Comparison of ENCODE assay signal across 8 cellular contexts in the genomic region with DNA sequence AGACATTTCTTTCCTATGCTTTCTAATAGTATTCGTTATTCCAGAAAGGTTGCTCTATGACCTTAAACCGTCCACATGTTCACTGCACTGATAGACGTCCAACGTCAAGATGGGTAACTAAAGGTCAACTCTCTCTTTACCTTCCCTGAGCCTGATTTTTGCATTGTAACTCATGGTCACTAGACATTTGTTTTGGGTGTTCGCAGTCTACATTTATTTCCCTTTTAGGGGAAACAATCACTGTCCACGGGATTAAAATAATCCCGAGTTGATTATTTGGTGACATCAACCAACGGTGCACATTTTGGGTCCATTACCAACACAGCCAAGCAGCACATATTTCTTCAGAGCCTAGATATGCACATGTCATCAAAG. TPM values are rescaled to one million over a fixed set of nuclear protein-coding genes. Genes with fewer than 3 reads are reported as not detected.
A peak's percentile ranks its signal among the peaks of the same experiment; 100 is the strongest.
DNase-seq lines count a peak whose midpoint lies in the region; ATAC-seq, FAIRE-seq and TF ChIP-seq lines count a peak whose summit lies in the region.

No MANE protein-coding gene starts in this region.

- H3K27ac ChIP-seq in effector memory CD4-positive, alpha-beta T cell (ENCODE audit: insufficient read depth, low read length, poor library complexity, severe bottlenecking): peak overlapping the region; percentile 41

- H3K4me1 ChIP-seq in effector memory CD4-positive, alpha-beta T cell (ENCODE audit: control insufficient read depth, insufficient read depth, low read length, poor library complexity, severe bottlenecking): peaks cover 8% of the 10 kb centered on the region

- DNase-seq in MG63 (no peak), nephron progenitor cell (no peak), NCI-H446 treated with DMSO at 0.1 percent for 48 hours (lab: John Stamatoyannopoulos, UW) (no peak), KG1 (lab: John Stamatoyannopoulos, UW) (no peak), urothelium cell line (ENCODE audit: low spot score) (no peak), COLO829 (ENCODE audit: low spot score) (no peak)
- DNase-seq in effector memory CD4-positive, alpha-beta T cell: no peak

- no peaks in the 10 kb centered on the region for H3K9me3 ChIP-seq in MG63
- no peaks in the 10 kb centered on the region for H3K9me3 ChIP-seq in effector memory CD4-positive, alpha-beta T cell (ENCODE audit: control insufficient read depth, low read length)

- H3K36me3 Mint-ChIP-seq in nephron progenitor cell (ENCODE audit: low read depth): no peaks in the 10 kb centered on the region

- H3K4me1 Mint-ChIP-seq in nephron progenitor cell: peaks cover 45% of the 10 kb centered on the region

- no peak overlapping the region for H3K27ac Mint-ChIP-seq in nephron progenitor cell

- peak overlapping the region; percentile 68 for H3K4me3 ChIP-seq in MG63
- H3K4me3 ChIP-seq in effector memory CD4-positive, alpha-beta T cell (ENCODE audit: insufficient read depth, low read depth, low read length, poor library complexity, severe bottlenecking): peak overlapping the region; percentile 86

- ATAC-seq in GM18511 (IDR thresholded peaks at IDR 0.05; ENCODE audit: unreplicated experiment): peak; percentile 16

- no peaks in the 10 kb centered on the region for H3K36me3 ChIP-seq in MG63
- H3K36me3 ChIP-seq in effector memory CD4-positive, alpha-beta T cell (ENCODE audit: control insufficient read depth, insufficient read depth, low read length): no peaks in the 10 kb centered on the region

- H3K9me3 Mint-ChIP-seq in nephron progenitor cell: no peaks in the 10 kb centered on the region

- H3K27me3 Mint-ChIP-seq in nephron progenitor cell (ENCODE audit: low read depth, poor library complexity): peaks cover 11% of the 10 kb centered on the region

- H3K27me3 ChIP-seq in MG63: no peaks in the 10 kb centered on the region
- H3K27me3 ChIP-seq in effector memory CD4-positive, alpha-beta T cell (replicated peaks; ENCODE audit: control insufficient read depth, insufficient read depth, low read length, poor library complexity, severe bottlenecking): no peaks in the 10 kb centered on the region

- H3K4me3 Mint-ChIP-seq in nephron progenitor cell: peak overlapping the region; percentile 93

- no peak for FAIRE-seq in urothelium cell line (lab: Jason Lieb, UNC)

- TF ChIP-seq CTCF in nephron progenitor cell (IDR thresholded peaks at IDR 0.05): no peak

RNA-seq across cellular contexts. Expression of a gene that starts 0.5 kb away (rescaled TPM):
- total RNA-seq in MG63 (2014; rRNA removed; shearing (Covaris generic); ENCODE audit: low replicate concordance): 24.3 and 30.8 TPM in 2 replicates

RNA-seq across cellular contexts. Expression of a gene that starts 57.8 kb away (rescaled TPM):
- 2.0 and 4.9 TPM in 2 replicates for total RNA-seq in MG63 (2014; rRNA removed; shearing (Covaris generic); ENCODE audit: low replicate concordance)
